8 cellular contexts compared by ENCODE assay signal in genomic region chr11:83284501-83285051, GRCh38. TPM values are rescaled to one million over a fixed set of nuclear protein-coding genes. Genes with fewer than 3 reads are reported as not detected.
DNase-seq lines count a peak whose midpoint lies in the region; ATAC-seq and TF ChIP-seq lines count a peak whose summit lies in the region.

No MANE protein-coding gene starts in this region.

- H3K4ac ChIP-seq in neuronal stem cell (ENCODE audit: low read length), result no peak overlapping the region

- H3K27me3 ChIP-seq in duodenal mucosa (ENCODE audit: control insufficient read depth in 1 of 2, insufficient read depth in 2 of 2, low read length in 2 of 2) (no peaks in the 10 kb centered on the region), neuronal stem cell (ENCODE audit: control insufficient read depth in 3 of 3, insufficient read depth in 3 of 3, low read depth in 1 of 3, low read length in 3 of 3) (no peaks in the 10 kb centered on the region)

- in situ Hi-C loops in GM13977 (cut with MboI; ENCODE audit: low pct_unique_long_range_greater_than_20kb, low sequenced_read_pairs, unreplicated experiment), result loop anchor here (25.0 kb wide), 1 partner anchor 428 kb away; no protein-coding TSS in a partner anchor

- no peak overlapping the region for H2BK5ac ChIP-seq in neuronal stem cell (ENCODE audit: low read length)

- TF ChIP-seq CTCF in GM13977 (IDR thresholded peaks at IDR 0.05; ENCODE audit: extremely low read depth, insufficient read depth, missing control alignments), result no peak

- no peak overlapping the region for H2BK15ac ChIP-seq in neuronal stem cell (ENCODE audit: low read length)

- H3K9ac ChIP-seq in duodenal mucosa (ENCODE audit: low read depth in 1 of 2, low read length in 2 of 2) (peak overlapping the region; percentile 93 to 97), neuronal stem cell (ENCODE audit: low read depth, low read length, poor library complexity) (no peak overlapping the region)

- no peak overlapping the region for H3K14ac ChIP-seq in neuronal stem cell (ENCODE audit: low read length)

- H3K18ac ChIP-seq in neuronal stem cell (ENCODE audit: low read length), result no peak overlapping the region

- H3K4me3 ChIP-seq in duodenal mucosa (ENCODE audit: low read depth in 1 of 2, low read length in 2 of 2), result peak overlapping the region; percentile 93 to 95
- H3K4me3 ChIP-seq in neuronal stem cell (ENCODE audit: low read length in 2 of 2), result peak overlapping the region; percentile 43 to 88

- H3K23ac ChIP-seq in neuronal stem cell (ENCODE audit: low read depth, low read length, poor library complexity), result no peak overlapping the region

- no peak for ATAC-seq in HG03039 (IDR thresholded peaks at IDR 0.05; ENCODE audit: unreplicated experiment)

- no peak overlapping the region for H4K91ac ChIP-seq in neuronal stem cell (ENCODE audit: low read depth, low read length, poor library complexity)

- H3K9me3 ChIP-seq in duodenal mucosa (ENCODE audit: control insufficient read depth in 1 of 2, low read length in 2 of 2) (no peaks in the 10 kb centered on the region), neuronal stem cell (replicated peaks in 1 of 2; ENCODE audit: control insufficient read depth in 2 of 2, insufficient read depth in 1 of 2, low read depth in 1 of 2, low read length in 2 of 2) (no peaks in the 10 kb centered on the region)

- no peak overlapping the region for H2BK120ac ChIP-seq in neuronal stem cell (ENCODE audit: low read depth, low read length)

- H3K27ac ChIP-seq in duodenal mucosa (ENCODE audit: low read depth, low read length), result no peak overlapping the region
- H3K27ac ChIP-seq in neuronal stem cell (replicated peaks; ENCODE audit: low read length), result no peak overlapping the region

- H2AFZ ChIP-seq in neuronal stem cell (ENCODE audit: low read length), result peak overlapping the region; percentile 99

- peaks cover 0 to under 1% of the 10 kb centered on the region in 2 donors for H3K36me3 ChIP-seq in duodenal mucosa (ENCODE audit: control insufficient read depth in 1 of 2, insufficient read depth in 2 of 2, low read length in 2 of 2)
- H3K36me3 ChIP-seq in neuronal stem cell (replicated peaks in 1 of 2; ENCODE audit: control insufficient read depth in 2 of 2, insufficient read depth in 2 of 2, low read length in 2 of 2), result peaks cover 0 to 35% of the 10 kb centered on the region in 2 donors

- no peak overlapping the region for H4K8ac ChIP-seq in neuronal stem cell (ENCODE audit: low read depth, low read length)

- H2BK12ac ChIP-seq in neuronal stem cell (ENCODE audit: low read length), result no peak overlapping the region

- H3K79me1 ChIP-seq in neuronal stem cell (ENCODE audit: low read depth, low read length), result peaks cover 4% of the 10 kb centered on the region

- H3K4me2 ChIP-seq in neuronal stem cell (ENCODE audit: insufficient read depth, low read length, poor library complexity, severe bottlenecking), result peak overlapping the region; percentile 56

- H3K4me1 ChIP-seq in duodenal mucosa (ENCODE audit: control insufficient read depth in 1 of 2, insufficient read depth in 2 of 2, low read length in 2 of 2) (peaks cover 14 to 36% of the 10 kb centered on the region in 2 donors), neuronal stem cell (ENCODE audit: control insufficient read depth in 2 of 2, insufficient read depth in 1 of 2, low read depth in 1 of 2, low read length in 2 of 2) (peaks cover 3 to 5% of the 10 kb centered on the region in 2 donors)

- H2AK5ac ChIP-seq in neuronal stem cell (ENCODE audit: low read depth, low read length), result no peak overlapping the region

- peak; percentile 32 for DNase-seq in DMS153 (lab: John Stamatoyannopoulos, UW)
- DNase-seq in NCI-H345 treated with DMSO at 0.1 percent for 48 hours (lab: John Stamatoyannopoulos, UW; ENCODE audit: unreplicated experiment), result peak; percentile 34
- DNase-seq in neuronal stem cell (ENCODE audit: low spot score), result no peak
- DNase-seq in GM13977 (ENCODE audit: low spot score), result no peak
- no peak for DNase-seq in kidney glomerular epithelial cell (lab: John Stamatoyannopoulos, UW)
- DNase-seq in stimulated activated CD4-positive, alpha-beta T cell treated with anti-CD3 and anti-CD28 coated beads, Interleukin-4, amount 100 ng/mL, for 24 hours, result no peak

RNA-seq across cellular contexts. Expression of gene CCDC90B, which starts 1.6 kb away (rescaled TPM):
- 77.8 TPM for polyA plus RNA-seq in neuronal stem cell (2013, experiment 1 of 2)
- 77.4 TPM for polyA plus RNA-seq in neuronal stem cell (2013, experiment 2 of 2)

Comparison
In these comparisons a context has a peak if more than half of its experiments do, and no peak if none do; other contexts are left out.
1. DNase-seq: peak in DMS153 (single experiment) and NCI-H345 treated with DMSO at 0.1 percent for 48 hours (single experiment); none in neuronal stem cell (single experiment), GM13977 (single experiment), kidney glomerular epithelial cell (single experiment) and stimulated activated CD4-positive, alpha-beta T cell treated with anti-CD3 and anti-CD28 coated beads, Interleukin-4, amount 100 ng/mL, for 24 hours (single experiment).